Comparison of ENCODE assay signal across 1 cellular context in the genomic region with DNA sequence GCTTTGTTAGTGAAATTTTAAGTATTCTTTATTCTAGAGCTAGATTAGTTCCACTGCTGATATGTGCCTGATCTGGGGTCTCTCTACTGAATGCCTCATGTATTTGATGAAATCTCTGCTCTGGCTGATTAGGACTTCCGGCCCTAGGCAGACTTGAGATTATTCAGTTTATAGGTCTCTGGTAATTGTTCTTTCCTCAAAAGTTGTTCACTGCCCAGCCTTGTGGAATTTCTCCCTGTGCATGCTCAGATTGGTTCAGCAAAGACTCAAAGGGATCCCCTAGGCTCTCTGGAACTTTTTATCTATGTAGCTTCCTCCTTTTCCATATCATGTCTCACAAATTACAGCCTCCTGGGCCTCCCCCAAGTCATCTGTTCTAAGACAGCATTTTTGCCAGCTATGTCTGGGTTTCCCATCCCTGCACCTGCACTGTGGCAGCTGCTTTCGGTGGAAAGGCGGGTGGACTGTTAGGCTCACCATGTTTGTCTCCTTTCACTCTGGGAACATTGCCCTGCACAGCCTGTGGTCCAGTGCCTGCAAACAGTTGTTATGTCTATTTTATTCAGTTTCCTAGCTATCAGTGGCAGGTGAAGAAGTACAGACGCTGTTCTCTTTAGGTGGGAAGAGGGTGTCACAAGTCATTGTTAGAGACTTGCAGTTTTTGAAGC.
TF ChIP-seq lines count a peak whose summit lies in the region.

No MANE protein-coding gene starts in this region.

TF ChIP-seq in endothelial cell of umbilical vein, 7 proteins besides CTCF, POLR2A, EP300 and RAD21:
- TF ChIP-seq, protein P1, sequence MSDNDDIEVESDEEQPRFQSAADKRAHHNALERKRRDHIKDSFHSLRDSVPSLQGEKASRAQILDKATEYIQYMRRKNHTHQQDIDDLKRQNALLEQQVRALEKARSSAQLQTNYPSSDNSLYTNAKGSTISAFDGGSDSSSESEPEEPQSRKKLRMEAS (IDR thresholded peaks at IDR 0.05; ENCODE audit: insufficient read depth, insufficient read length) = no peak
- TF ChIP-seq EZH2 (IDR thresholded peaks at IDR 0.05; ENCODE audit: borderline replicate concordance, low read depth, low read length, severe bottlenecking) (no peak), GATA2 (IDR thresholded peaks at IDR 0.05; ENCODE audit: insufficient read depth, insufficient read length, low read depth, low read length) (no peak), MYC (IDR thresholded peaks at IDR 0.05; ENCODE audit: low read depth, low read length) (no peak), JUN (IDR thresholded peaks at IDR 0.05; ENCODE audit: borderline replicate concordance, insufficient read depth, insufficient read length, low read depth) (no peak), FOS (IDR thresholded peaks at IDR 0.05; ENCODE audit: borderline replicate concordance, insufficient read depth, low read length) (no peak), POLR2AphosphoS5 (IDR thresholded peaks at IDR 0.05; ENCODE audit: insufficient read depth, low read depth, low read length) (no peak)
